ENCODE assay signal across 1 cellular context in the genomic region with DNA sequence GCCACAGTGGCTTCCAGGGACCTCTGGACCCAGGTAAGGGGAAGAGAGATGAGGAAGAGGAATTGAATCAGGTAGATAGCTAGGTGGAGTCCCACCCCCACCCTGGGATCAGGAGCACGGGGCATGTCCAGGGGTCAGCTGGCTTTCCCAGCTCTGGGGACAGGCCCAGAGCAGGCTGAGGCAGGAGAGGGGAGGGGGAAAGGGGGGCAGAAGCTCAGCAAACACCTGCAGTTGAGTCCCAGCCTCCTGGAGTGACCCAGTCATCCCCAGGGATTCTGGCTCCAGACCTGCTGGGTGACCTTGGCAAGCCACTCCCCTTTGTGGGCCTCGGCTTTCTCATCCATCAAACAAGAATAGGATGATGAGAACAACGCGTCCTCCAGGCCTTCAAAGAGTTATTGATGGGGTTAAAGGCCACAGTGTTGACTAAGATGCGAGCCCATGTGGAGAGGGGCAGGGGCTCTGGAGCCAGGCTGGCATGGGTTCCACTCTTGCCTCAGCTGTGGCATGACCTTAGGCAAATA.
TF ChIP-seq lines count a peak whose summit lies in the region.

No MANE protein-coding gene starts in this region.

TF ChIP-seq in HepG2, 621 proteins besides CTCF, POLR2A, EP300 and RAD21 (continued from another document and continues in another):
- TF ChIP-seq TBP (CRISPR knock-in tag; IDR thresholded peaks at IDR 0.05) (no peak), ZIK1 (CRISPR knock-in tag; IDR thresholded peaks at IDR 0.05; ENCODE audit: borderline replicate concordance, low read depth) (no peak), ZNF589 (CRISPR knock-in tag; conservative IDR thresholded peaks at IDR 0.05) (no peak), MTF2 (CRISPR knock-in tag; IDR thresholded peaks at IDR 0.05; ENCODE audit: borderline replicate concordance) (no peak), FOXA3 (CRISPR knock-in tag; IDR thresholded peaks at IDR 0.05) (peak; percentile 74; the same call in 1 of the 2 replicates), PITX1 (CRISPR knock-in tag; IDR thresholded peaks at IDR 0.05) (peak; percentile 40; the same call in 1 of the 2 replicates), ZNF605 (CRISPR knock-in tag; IDR thresholded peaks at IDR 0.05) (no peak), ZNF564 (CRISPR knock-in tag; IDR thresholded peaks at IDR 0.05) (no peak), ZKSCAN8 (CRISPR knock-in tag; IDR thresholded peaks at IDR 0.05; ENCODE audit: borderline replicate concordance) (no peak), SMAD3 (CRISPR knock-in tag; IDR thresholded peaks at IDR 0.05) (no peak; the same call in 1 of the 2 replicates), HNRNPL (IDR thresholded peaks at IDR 0.05; ENCODE audit: low read depth, low read length) (peak; percentile 81), HOXD1 (CRISPR knock-in tag; IDR thresholded peaks at IDR 0.05) (peak; percentile 95), ZNF263 (CRISPR knock-in tag; IDR thresholded peaks at IDR 0.05) (peak; percentile 87), ZNF296 (CRISPR knock-in tag; conservative IDR thresholded peaks at IDR 0.05) (0 out of 2 replicates have a peak, but pooled peaks have one; percentile 40), CREM (IDR thresholded peaks at IDR 0.05) (peak; percentile 58), CREM (CRISPR knock-in tag; IDR thresholded peaks at IDR 0.05) (no peak), RXRB (CRISPR knock-in tag; IDR thresholded peaks at IDR 0.05; ENCODE audit: borderline replicate concordance) (peak; percentile 67; the same call in 1 of the 2 replicates), CENPX (CRISPR knock-in tag; IDR thresholded peaks at IDR 0.05) (no peak), SIX4 (CRISPR knock-in tag; IDR thresholded peaks at IDR 0.05) (no peak), NR2C2 (CRISPR knock-in tag; IDR thresholded peaks at IDR 0.05; ENCODE audit: borderline replicate concordance) (peak; percentile 89), GABPB1 (CRISPR knock-in tag; IDR thresholded peaks at IDR 0.05) (no peak), HNRNPH1 (optimal IDR thresholded peaks at IDR 0.05; ENCODE audit: low read depth, low read length) (no peak), MXD4 (CRISPR knock-in tag; IDR thresholded peaks at IDR 0.05) (no peak), SOX5 (CRISPR knock-in tag; IDR thresholded peaks at IDR 0.05; ENCODE audit: borderline replicate concordance) (peak; percentile 90)
- TF ChIP-seq, protein P1, sequence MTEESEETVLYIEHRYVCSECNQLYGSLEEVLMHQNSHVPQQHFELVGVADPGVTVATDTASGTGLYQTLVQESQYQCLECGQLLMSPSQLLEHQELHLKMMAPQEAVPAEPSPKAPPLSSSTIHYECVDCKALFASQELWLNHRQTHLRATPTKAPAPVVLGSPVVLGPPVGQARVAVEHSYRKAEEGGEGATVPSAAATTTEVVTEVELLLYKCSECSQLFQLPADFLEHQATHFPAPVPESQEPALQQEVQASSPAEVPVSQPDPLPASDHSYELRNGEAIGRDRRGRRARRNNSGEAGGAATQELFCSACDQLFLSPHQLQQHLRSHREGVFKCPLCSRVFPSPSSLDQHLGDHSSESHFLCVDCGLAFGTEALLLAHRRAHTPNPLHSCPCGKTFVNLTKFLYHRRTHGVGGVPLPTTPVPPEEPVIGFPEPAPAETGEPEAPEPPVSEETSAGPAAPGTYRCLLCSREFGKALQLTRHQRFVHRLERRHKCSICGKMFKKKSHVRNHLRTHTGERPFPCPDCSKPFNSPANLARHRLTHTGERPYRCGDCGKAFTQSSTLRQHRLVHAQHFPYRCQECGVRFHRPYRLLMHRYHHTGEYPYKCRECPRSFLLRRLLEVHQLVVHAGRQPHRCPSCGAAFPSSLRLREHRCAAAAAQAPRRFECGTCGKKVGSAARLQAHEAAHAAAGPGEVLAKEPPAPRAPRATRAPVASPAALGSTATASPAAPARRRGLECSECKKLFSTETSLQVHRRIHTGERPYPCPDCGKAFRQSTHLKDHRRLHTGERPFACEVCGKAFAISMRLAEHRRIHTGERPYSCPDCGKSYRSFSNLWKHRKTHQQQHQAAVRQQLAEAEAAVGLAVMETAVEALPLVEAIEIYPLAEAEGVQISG (CRISPR knock-in tag; IDR thresholded peaks at IDR 0.05) = 0 out of 2 replicates have a peak, but pooled peaks have one; percentile 21
- TF ChIP-seq, protein P2, sequence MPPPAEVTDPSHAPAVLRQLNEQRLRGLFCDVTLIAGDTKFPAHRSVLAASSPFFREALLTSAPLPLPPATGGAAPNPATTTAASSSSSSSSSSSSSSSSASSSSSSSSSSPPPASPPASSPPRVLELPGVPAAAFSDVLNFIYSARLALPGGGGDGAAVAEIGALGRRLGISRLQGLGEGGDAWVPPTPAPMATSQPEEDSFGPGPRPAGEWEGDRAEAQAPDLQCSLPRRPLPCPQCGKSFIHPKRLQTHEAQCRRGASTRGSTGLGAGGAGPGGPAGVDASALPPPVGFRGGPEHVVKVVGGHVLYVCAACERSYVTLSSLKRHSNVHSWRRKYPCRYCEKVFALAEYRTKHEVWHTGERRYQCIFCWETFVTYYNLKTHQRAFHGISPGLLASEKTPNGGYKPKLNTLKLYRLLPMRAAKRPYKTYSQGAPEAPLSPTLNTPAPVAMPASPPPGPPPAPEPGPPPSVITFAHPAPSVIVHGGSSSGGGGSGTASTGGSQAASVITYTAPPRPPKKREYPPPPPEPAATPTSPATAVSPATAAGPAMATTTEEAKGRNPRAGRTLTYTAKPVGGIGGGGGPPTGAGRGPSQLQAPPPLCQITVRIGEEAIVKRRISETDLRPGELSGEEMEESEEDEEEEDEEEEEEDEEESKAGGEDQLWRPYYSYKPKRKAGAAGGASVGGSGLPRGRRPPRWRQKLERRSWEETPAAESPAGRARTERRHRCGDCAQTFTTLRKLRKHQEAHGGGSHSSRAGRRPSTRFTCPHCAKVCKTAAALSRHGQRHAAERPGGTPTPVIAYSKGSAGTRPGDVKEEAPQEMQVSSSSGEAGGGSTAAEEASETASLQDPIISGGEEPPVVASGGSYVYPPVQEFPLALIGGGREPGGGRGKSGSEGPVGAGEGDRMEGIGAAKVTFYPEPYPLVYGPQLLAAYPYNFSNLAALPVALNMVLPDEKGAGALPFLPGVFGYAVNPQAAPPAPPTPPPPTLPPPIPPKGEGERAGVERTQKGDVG (CRISPR knock-in tag; IDR thresholded peaks at IDR 0.05; ENCODE audit: borderline replicate concordance) = no peak
- TF ChIP-seq, protein P3, sequence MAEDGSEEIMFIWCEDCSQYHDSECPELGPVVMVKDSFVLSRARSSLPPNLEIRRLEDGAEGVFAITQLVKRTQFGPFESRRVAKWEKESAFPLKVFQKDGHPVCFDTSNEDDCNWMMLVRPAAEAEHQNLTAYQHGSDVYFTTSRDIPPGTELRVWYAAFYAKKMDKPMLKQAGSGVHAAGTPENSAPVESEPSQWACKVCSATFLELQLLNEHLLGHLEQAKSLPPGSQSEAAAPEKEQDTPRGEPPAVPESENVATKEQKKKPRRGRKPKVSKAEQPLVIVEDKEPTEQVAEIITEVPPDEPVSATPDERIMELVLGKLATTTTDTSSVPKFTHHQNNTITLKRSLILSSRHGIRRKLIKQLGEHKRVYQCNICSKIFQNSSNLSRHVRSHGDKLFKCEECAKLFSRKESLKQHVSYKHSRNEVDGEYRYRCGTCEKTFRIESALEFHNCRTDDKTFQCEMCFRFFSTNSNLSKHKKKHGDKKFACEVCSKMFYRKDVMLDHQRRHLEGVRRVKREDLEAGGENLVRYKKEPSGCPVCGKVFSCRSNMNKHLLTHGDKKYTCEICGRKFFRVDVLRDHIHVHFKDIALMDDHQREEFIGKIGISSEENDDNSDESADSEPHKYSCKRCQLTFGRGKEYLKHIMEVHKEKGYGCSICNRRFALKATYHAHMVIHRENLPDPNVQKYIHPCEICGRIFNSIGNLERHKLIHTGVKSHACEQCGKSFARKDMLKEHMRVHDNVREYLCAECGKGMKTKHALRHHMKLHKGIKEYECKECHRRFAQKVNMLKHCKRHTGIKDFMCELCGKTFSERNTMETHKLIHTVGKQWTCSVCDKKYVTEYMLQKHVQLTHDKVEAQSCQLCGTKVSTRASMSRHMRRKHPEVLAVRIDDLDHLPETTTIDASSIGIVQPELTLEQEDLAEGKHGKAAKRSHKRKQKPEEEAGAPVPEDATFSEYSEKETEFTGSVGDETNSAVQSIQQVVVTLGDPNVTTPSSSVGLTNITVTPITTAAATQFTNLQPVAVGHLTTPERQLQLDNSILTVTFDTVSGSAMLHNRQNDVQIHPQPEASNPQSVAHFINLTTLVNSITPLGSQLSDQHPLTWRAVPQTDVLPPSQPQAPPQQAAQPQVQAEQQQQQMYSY (CRISPR knock-in tag; IDR thresholded peaks at IDR 0.05) = peak; percentile 65
- TF ChIP-seq, protein P4, sequence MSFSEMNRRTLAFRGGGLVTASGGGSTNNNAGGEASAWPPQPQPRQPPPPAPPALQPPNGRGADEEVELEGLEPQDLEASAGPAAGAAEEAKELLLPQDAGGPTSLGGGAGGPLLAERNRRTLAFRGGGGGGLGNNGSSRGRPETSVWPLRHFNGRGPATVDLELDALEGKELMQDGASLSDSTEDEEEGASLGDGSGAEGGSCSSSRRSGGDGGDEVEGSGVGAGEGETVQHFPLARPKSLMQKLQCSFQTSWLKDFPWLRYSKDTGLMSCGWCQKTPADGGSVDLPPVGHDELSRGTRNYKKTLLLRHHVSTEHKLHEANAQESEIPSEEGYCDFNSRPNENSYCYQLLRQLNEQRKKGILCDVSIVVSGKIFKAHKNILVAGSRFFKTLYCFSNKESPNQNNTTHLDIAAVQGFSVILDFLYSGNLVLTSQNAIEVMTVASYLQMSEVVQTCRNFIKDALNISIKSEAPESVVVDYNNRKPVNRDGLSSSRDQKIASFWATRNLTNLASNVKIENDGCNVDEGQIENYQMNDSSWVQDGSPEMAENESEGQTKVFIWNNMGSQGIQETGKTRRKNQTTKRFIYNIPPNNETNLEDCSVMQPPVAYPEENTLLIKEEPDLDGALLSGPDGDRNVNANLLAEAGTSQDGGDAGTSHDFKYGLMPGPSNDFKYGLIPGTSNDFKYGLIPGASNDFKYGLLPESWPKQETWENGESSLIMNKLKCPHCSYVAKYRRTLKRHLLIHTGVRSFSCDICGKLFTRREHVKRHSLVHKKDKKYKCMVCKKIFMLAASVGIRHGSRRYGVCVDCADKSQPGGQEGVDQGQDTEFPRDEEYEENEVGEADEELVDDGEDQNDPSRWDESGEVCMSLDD (CRISPR knock-in tag; IDR thresholded peaks at IDR 0.05; ENCODE audit: borderline replicate concordance) = no peak
- TF ChIP-seq, protein P5, sequence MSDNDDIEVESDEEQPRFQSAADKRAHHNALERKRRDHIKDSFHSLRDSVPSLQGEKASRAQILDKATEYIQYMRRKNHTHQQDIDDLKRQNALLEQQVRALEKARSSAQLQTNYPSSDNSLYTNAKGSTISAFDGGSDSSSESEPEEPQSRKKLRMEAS (IDR thresholded peaks at IDR 0.05) = no peak
- TF ChIP-seq, protein P6, sequence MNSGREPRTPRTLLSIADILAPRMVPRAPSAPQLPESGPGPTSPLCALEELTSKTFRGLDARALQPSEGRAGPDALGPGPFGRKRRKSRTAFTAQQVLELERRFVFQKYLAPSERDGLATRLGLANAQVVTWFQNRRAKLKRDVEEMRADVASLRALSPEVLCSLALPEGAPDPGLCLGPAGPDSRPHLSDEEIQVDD (CRISPR knock-in tag; IDR thresholded peaks at IDR 0.05; ENCODE audit: borderline replicate concordance) = no peak
- TF ChIP-seq, protein P7, sequence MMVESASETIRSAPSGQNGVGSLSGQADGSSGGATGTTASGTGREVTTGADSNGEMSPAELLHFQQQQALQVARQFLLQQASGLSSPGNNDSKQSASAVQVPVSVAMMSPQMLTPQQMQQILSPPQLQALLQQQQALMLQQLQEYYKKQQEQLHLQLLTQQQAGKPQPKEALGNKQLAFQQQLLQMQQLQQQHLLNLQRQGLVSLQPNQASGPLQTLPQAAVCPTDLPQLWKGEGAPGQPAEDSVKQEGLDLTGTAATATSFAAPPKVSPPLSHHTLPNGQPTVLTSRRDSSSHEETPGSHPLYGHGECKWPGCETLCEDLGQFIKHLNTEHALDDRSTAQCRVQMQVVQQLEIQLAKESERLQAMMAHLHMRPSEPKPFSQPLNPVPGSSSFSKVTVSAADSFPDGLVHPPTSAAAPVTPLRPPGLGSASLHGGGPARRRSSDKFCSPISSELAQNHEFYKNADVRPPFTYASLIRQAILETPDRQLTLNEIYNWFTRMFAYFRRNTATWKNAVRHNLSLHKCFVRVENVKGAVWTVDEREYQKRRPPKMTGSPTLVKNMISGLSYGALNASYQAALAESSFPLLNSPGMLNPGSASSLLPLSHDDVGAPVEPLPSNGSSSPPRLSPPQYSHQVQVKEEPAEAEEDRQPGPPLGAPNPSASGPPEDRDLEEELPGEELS (CRISPR knock-in tag; IDR thresholded peaks at IDR 0.05) = peak; percentile 68
- TF ChIP-seq, protein P8, sequence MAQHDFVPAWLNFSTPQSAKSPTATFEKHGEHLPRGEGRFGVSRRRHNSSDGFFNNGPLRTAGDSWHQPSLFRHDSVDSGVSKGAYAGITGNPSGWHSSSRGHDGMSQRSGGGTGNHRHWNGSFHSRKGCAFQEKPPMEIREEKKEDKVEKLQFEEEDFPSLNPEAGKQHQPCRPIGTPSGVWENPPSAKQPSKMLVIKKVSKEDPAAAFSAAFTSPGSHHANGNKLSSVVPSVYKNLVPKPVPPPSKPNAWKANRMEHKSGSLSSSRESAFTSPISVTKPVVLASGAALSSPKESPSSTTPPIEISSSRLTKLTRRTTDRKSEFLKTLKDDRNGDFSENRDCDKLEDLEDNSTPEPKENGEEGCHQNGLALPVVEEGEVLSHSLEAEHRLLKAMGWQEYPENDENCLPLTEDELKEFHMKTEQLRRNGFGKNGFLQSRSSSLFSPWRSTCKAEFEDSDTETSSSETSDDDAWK (CRISPR knock-in tag; IDR thresholded peaks at IDR 0.05) = no peak
- TF ChIP-seq, protein P9, sequence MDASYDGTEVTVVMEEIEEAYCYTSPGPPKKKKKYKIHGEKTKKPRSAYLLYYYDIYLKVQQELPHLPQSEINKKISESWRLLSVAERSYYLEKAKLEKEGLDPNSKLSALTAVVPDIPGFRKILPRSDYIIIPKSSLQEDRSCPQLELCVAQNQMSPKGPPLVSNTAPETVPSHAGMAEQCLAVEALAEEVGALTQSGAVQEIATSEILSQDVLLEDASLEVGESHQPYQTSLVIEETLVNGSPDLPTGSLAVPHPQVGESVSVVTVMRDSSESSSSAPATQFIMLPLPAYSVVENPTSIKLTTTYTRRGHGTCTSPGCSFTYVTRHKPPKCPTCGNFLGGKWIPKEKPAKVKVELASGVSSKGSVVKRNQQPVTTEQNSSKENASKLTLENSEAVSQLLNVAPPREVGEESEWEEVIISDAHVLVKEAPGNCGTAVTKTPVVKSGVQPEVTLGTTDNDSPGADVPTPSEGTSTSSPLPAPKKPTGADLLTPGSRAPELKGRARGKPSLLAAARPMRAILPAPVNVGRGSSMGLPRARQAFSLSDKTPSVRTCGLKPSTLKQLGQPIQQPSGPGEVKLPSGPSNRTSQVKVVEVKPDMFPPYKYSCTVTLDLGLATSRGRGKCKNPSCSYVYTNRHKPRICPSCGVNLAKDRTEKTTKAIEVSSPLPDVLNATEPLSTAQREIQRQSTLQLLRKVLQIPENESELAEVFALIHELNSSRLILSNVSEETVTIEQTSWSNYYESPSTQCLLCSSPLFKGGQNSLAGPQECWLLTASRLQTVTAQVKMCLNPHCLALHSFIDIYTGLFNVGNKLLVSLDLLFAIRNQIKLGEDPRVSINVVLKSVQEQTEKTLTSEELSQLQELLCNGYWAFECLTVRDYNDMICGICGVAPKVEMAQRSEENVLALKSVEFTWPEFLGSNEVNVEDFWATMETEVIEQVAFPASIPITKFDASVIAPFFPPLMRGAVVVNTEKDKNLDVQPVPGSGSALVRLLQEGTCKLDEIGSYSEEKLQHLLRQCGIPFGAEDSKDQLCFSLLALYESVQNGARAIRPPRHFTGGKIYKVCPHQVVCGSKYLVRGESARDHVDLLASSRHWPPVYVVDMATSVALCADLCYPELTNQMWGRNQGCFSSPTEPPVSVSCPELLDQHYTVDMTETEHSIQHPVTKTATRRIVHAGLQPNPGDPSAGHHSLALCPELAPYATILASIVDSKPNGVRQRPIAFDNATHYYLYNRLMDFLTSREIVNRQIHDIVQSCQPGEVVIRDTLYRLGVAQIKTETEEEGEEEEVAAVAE (CRISPR knock-in tag; IDR thresholded peaks at IDR 0.05; ENCODE audit: borderline replicate concordance) = no peak
